ENCODE assay signal across 9 cellular contexts in the genomic region with DNA sequence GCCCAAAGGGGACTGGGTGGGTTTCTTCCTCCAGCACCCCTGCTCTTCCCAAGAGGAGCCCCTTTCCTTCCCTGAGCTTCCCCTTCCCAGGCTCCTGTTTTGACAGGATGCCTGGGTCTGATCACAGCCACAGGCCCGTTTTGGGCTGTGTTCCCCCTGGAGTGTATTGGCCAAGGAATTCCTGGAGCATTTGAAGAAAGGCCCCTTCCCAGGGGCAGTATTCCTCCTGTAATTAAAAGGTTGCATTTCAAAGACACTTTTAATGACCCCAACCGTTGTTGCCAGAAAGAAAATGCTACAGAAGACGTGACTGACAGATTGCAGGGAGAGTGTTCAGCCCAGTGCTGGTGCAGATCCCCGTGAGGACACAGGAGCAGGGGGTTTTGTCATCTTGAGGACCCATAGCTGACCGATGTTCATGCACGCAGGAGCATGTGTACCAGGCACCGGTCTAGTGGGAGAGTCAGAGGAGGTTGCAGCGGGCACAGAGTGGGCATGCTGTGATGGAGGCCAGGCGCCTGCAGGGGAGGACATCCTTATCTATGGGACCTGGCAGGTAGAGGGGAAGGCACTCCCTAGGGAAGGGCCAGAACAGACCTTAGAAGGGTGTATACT. TPM values are rescaled to one million over a fixed set of nuclear protein-coding genes. Genes with fewer than 3 reads are reported as not detected.
DNase-seq lines count a peak whose midpoint lies in the region; ATAC-seq and TF ChIP-seq lines count a peak whose summit lies in the region.
"Had no signal": no experiment of that assay in that cellular context is flagged by ENCODE, and none has a peak within 500 bp of the region (broad histone marks: within the 10 kb centered on the region; RNA-seq: fewer than 3 reads in every experiment).

No MANE protein-coding gene starts in this region.

- DNase-seq in right lobe of liver (peak in 1 of 3 donors; percentile 41), T1000 (lab: John Stamatoyannopoulos, UW) (no peak), GOT3 (lab: John Stamatoyannopoulos, UW) (no peak), iPS-NIHi11 (ENCODE audit: low spot score) (no peak)
- DNase-seq in stimulated activated effector memory CD8-positive, alpha-beta T cell treated with anti-CD3 and anti-CD28 coated beads, Interleukin-12 subunit alpha, Interleukin-12 subunit beta, amount 100 ng/mL, for 72 hours (ENCODE audit: low spot score in 2 of 2) = no peak

- H3K27ac ChIP-seq in HEK293 (ENCODE audit: extremely low read depth, low read depth, low read length) (no peak overlapping the region), right lobe of liver (peak overlapping the region; percentile 31 to 82 (median 37))
- H3K27ac ChIP-seq: parathyroid adenoma had no signal

- intact Hi-C loops in right lobe of liver (cut with DNase I) = no loop called here

- H3K4me1 ChIP-seq in HEK293 (ENCODE audit: control insufficient read depth, insufficient read depth, low read length) (0 out of 2 replicates have a peak, but pooled peaks cover 2% of the 10 kb centered on the region), right lobe of liver (peaks cover 0 to 39% (median 18%) of the 10 kb centered on the region in 4 donors)
- H3K4me1 ChIP-seq: parathyroid adenoma had no signal

- CTCF ChIA-PET in HEK293 (lab: Yijun Ruan, JAX) = interaction anchor here (0.5 kb wide), 1 partner anchor 132 kb away, joined by 3 read pairs; no protein-coding TSS in a partner anchor

- H3K4me3 Mint-ChIP-seq in activated T-helper 17 cell treated with anti-CD3 and anti-CD28 coated beads, Interleukin-2, amount 50 U/mL, for 72 hours = no peak overlapping the region
- no peak overlapping the region for H3K4me3 Mint-ChIP-seq in stimulated activated effector memory CD8-positive, alpha-beta T cell treated with anti-CD3 and anti-CD28 coated beads, Interleukin-12 subunit alpha, Interleukin-12 subunit beta, amount 100 ng/mL, for 72 hours

- no peak for TF ChIP-seq POLR2A in right lobe of liver (IDR thresholded peaks at IDR 0.05)

- H3K36me3 ChIP-seq in HEK293 (ENCODE audit: control insufficient read depth in 2 of 2, insufficient read depth in 1 of 2, low read length in 2 of 2) (no peaks in the 10 kb centered on the region), right lobe of liver (no peaks in the 10 kb centered on the region)

- H3K9me3 Mint-ChIP-seq in activated T-helper 17 cell treated with anti-CD3 and anti-CD28 coated beads, Interleukin-2, amount 50 U/mL, for 72 hours = no peaks in the 10 kb centered on the region
- no peaks in the 10 kb centered on the region for H3K9me3 Mint-ChIP-seq in stimulated activated effector memory CD8-positive, alpha-beta T cell treated with anti-CD3 and anti-CD28 coated beads, Interleukin-12 subunit alpha, Interleukin-12 subunit beta, amount 100 ng/mL, for 72 hours

- no peaks in the 10 kb centered on the region for H3K27me3 Mint-ChIP-seq in activated T-helper 17 cell treated with anti-CD3 and anti-CD28 coated beads, Interleukin-2, amount 50 U/mL, for 72 hours

- no peak for ATAC-seq in activated T-helper 17 cell treated with anti-CD3 and anti-CD28 coated beads, Interleukin-2, amount 50 U/mL, for 72 hours (replicated peaks)
- ATAC-seq in right lobe of liver = no peak
- ATAC-seq in stimulated activated effector memory CD8-positive, alpha-beta T cell treated with anti-CD3 and anti-CD28 coated beads, Interleukin-12 subunit alpha, Interleukin-12 subunit beta, amount 100 ng/mL, for 72 hours = no peak
- ATAC-seq in GM18907 (IDR thresholded peaks at IDR 0.05; ENCODE audit: unreplicated experiment) = no peak

- peaks cover 5% of the 10 kb centered on the region for H3K36me3 Mint-ChIP-seq in activated T-helper 17 cell treated with anti-CD3 and anti-CD28 coated beads, Interleukin-2, amount 50 U/mL, for 72 hours (ENCODE audit: low read depth)
- peaks cover 6% of the 10 kb centered on the region for H3K36me3 Mint-ChIP-seq in stimulated activated effector memory CD8-positive, alpha-beta T cell treated with anti-CD3 and anti-CD28 coated beads, Interleukin-12 subunit alpha, Interleukin-12 subunit beta, amount 100 ng/mL, for 72 hours

- H3K9me3 ChIP-seq in HEK293 (ENCODE audit: control insufficient read depth, insufficient read depth, low read depth, low read length) = no peaks in the 10 kb centered on the region
- no peaks in the 10 kb centered on the region for H3K9me3 ChIP-seq in right lobe of liver

- no peaks in the 10 kb centered on the region for H3K27me3 ChIP-seq in right lobe of liver

- no peak for TF ChIP-seq CTCF in HEK293 (tag by site-specific recombination; IDR thresholded peaks at IDR 0.05)
- no peak for TF ChIP-seq CTCF in right lobe of liver (IDR thresholded peaks at IDR 0.05)

- peak overlapping the region; percentile 95 for H3K27ac Mint-ChIP-seq in activated T-helper 17 cell treated with anti-CD3 and anti-CD28 coated beads, Interleukin-2, amount 50 U/mL, for 72 hours
- peak overlapping the region; percentile 34 for H3K27ac Mint-ChIP-seq in stimulated activated effector memory CD8-positive, alpha-beta T cell treated with anti-CD3 and anti-CD28 coated beads, Interleukin-12 subunit alpha, Interleukin-12 subunit beta, amount 100 ng/mL, for 72 hours

- 83% methylated on average over 4 of the region's 9 CpGs for WGBS in right lobe of liver (ENCODE audit: insufficient coverage, low coverage, low lambda C conversion rate, missing lambda C conversion rate)

- H3K4me3 ChIP-seq in HEK293 (ENCODE audit: low read depth, low read length) = no peak overlapping the region
- H3K4me3 ChIP-seq in right lobe of liver = no peak overlapping the region

- H3K4me1 Mint-ChIP-seq in activated T-helper 17 cell treated with anti-CD3 and anti-CD28 coated beads, Interleukin-2, amount 50 U/mL, for 72 hours = peaks cover 28% of the 10 kb centered on the region
- H3K4me1 Mint-ChIP-seq in stimulated activated effector memory CD8-positive, alpha-beta T cell treated with anti-CD3 and anti-CD28 coated beads, Interleukin-12 subunit alpha, Interleukin-12 subunit beta, amount 100 ng/mL, for 72 hours = peaks cover 67% of the 10 kb centered on the region

- POLR2A ChIA-PET in HEK293 (lab: Yijun Ruan, JAX) = no interaction called here

TF ChIP-seq in HEK293, 187 proteins besides CTCF, POLR2A, EP300 and RAD21:
- TF ChIP-seq, protein P1, sequence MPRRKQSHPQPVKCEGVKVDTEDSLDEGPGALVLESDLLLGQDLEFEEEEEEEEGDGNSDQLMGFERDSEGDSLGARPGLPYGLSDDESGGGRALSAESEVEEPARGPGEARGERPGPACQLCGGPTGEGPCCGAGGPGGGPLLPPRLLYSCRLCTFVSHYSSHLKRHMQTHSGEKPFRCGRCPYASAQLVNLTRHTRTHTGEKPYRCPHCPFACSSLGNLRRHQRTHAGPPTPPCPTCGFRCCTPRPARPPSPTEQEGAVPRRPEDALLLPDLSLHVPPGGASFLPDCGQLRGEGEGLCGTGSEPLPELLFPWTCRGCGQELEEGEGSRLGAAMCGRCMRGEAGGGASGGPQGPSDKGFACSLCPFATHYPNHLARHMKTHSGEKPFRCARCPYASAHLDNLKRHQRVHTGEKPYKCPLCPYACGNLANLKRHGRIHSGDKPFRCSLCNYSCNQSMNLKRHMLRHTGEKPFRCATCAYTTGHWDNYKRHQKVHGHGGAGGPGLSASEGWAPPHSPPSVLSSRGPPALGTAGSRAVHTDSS (tag by site-specific recombination; IDR thresholded peaks at IDR 0.05) = no peak
- TF ChIP-seq ZNF335 (tag by site-specific recombination; conservative IDR thresholded peaks at IDR 0.05) = peak; percentile 98

RNA-seq across cellular contexts. Expression of a gene that starts 19.3 kb away (rescaled TPM):
- total RNA-seq in activated T-helper 17 cell treated with anti-CD3 and anti-CD28 coated beads, Interleukin-2, amount 50 U/mL, for 72 hours = 100 to 1,000 TPM; 123 to 184 TPM
- total RNA-seq in right lobe of liver = 10 to 100 TPM; 21.9 to 41.8 (median 31.4) TPM
